In genomic region chr16:4381935-4382794, GRCh38 we compare ENCODE assay signal across 23 cellular contexts. TPM values are rescaled to one million over a fixed set of nuclear protein-coding genes. Genes with fewer than 3 reads are reported as not detected.
DNase-seq lines count a peak whose midpoint lies in the region; ATAC-seq, FAIRE-seq and TF ChIP-seq lines count a peak whose summit lies in the region.
"Had no signal": no experiment of that assay in that cellular context is flagged by ENCODE, and none has a peak within 500 bp of the region (broad histone marks: within the 10 kb centered on the region; RNA-seq: fewer than 3 reads in every experiment).

No MANE protein-coding gene starts in this region.

- H4K20me1 ChIP-seq in HepG2 (ENCODE audit: insufficient read depth, low read length), result peaks cover 32% of the 10 kb centered on the region

- H3K36me3 ChIP-seq in HepG2 (replicated peaks in 1 of 2; ENCODE audit: control insufficient read depth in 1 of 2, insufficient read depth in 2 of 2, low read length in 2 of 2) (peaks cover 4 to 16% of the 10 kb centered on the region in 2 experiments), right lobe of liver (peaks cover 0 to 26% (median 9%) of the 10 kb centered on the region in 4 donors), mesodermal cell (ENCODE audit: control insufficient read depth, insufficient read depth, low read length) (peaks cover 23% of the 10 kb centered on the region), upper lobe of left lung (peaks cover 15 to 80% (median 55%) of the 10 kb centered on the region in 4 donors), ovary (no peaks in the 10 kb centered on the region)
- H3K36me3 ChIP-seq: neural progenitor cell had no signal

- POLR2A ChIA-PET in HepG2 (lab: Yijun Ruan, JAX), result interaction anchor here (0.7 to 2.4 kb wide), 2 partner anchors 9 to 13 kb away, joined by 3 to 9 read pairs; no protein-coding TSS in a partner anchor

- DNase-seq in HepG2 (ENCODE audit: low spot score), result no peak
- no peak for DNase-seq in right lobe of liver
- no peak for DNase-seq in central memory CD8-positive, alpha-beta T cell (ENCODE audit: low spot score in 2 of 2)
- DNase-seq in upper lobe of left lung, result peak in 1 of 2 donors; percentile 81
- DNase-seq in ovary, result no peak
- DNase-seq in NCI-H524 treated with DMSO at 0.1 percent for 48 hours (lab: John Stamatoyannopoulos, UW), result no peak
- DNase-seq in hippocampal formation (lab: John Stamatoyannopoulos, UW), result no peak
- DNase-seq: activated CD4-positive, alpha-beta T cell treated with anti-CD3 and anti-CD28 coated beads, Interleukin-2, amount 10 ng/mL, durations not matched to agents 7 days and 5 days; activated naive CD8-positive, alpha-beta T cell treated with anti-CD3 and anti-CD28 coated beads for 36 hours; Calu3; left lung; NCI-H1417; NCI-H510A treated with DMSO at 0.1 percent for 48 hours; Peyer's patch; stimulated activated CD4-positive, alpha-beta T cell treated with anti-CD3 and anti-CD28 coated beads, Interleukin-4, amount 100 ng/mL, for 1 hour had no signal

- TF ChIP-seq EP300 in HepG2 (IDR thresholded peaks at IDR 0.05; ENCODE audit: low read depth in 2 of 2, low read length in 2 of 2) (no peak), HepG2 (CRISPR knock-in tag; IDR thresholded peaks at IDR 0.05; ENCODE audit: borderline replicate concordance) (no peak), upper lobe of left lung (IDR thresholded peaks at IDR 0.05) (no peak), ovary (IDR thresholded peaks at IDR 0.05) (no peak)

- no peak overlapping the region for H3K4me2 ChIP-seq in HepG2 (ENCODE audit: low read depth, low read length)
- H3K4me2 ChIP-seq: neural progenitor cell had no signal

- peaks cover 18% of the 10 kb centered on the region for H3K4me1 Mint-ChIP-seq in central memory CD8-positive, alpha-beta T cell
- H3K4me1 Mint-ChIP-seq: activated naive CD8-positive, alpha-beta T cell treated with anti-CD3 and anti-CD28 coated beads for 36 hours had no signal

- H3K4me3 Mint-ChIP-seq in central memory CD8-positive, alpha-beta T cell, result peak overlapping the region; percentile 45
- H3K4me3 Mint-ChIP-seq: activated CD4-positive, alpha-beta T cell treated with anti-CD3 and anti-CD28 coated beads, Interleukin-2, amount 10 ng/mL, durations not matched to agents 7 days and 5 days; activated naive CD8-positive, alpha-beta T cell treated with anti-CD3 and anti-CD28 coated beads for 36 hours; neural progenitor cell; stimulated activated naive CD8-positive, alpha-beta T cell treated with anti-CD3 and anti-CD28 coated beads, Interleukin-15, Interleukin-2, amounts not matched to agents 100 ng/mL and 50 ng/mL, for 24 hours; T-helper 1 cell treated with Interleukin-12 subunit alpha and Interleukin-12 subunit beta and Interleukin-4 antibody, amounts not matched to agents 30 μg/mL and 1 μg/mL, for 36 hours had no signal

- H3K4me1 ChIP-seq in HepG2 (ENCODE audit: insufficient read depth, low read length), result peaks cover 33% of the 10 kb centered on the region
- peaks cover 0 to 40% (median 6%) of the 10 kb centered on the region in 4 donors for H3K4me1 ChIP-seq in right lobe of liver
- peaks cover 49% of the 10 kb centered on the region for H3K4me1 ChIP-seq in mesodermal cell (ENCODE audit: control insufficient read depth, insufficient read depth, low read length, poor library complexity, severe bottlenecking)
- peaks cover 24 to 38% (median 32%) of the 10 kb centered on the region in 4 donors for H3K4me1 ChIP-seq in upper lobe of left lung
- H3K4me1 ChIP-seq in ovary (ENCODE audit: insufficient read depth), result peaks cover 20% of the 10 kb centered on the region

- FAIRE-seq in HepG2 (lab: Jason Lieb, UNC), result no peak
- FAIRE-seq: endometrium, GM19239 had no signal

- in situ Hi-C loops in HepG2 (cut with HindIII; ENCODE audit: extremely low pct_ligation_motif_present, low pct_unique_long_range_greater_than_20kb), result no loop called here

- no peak overlapping the region for H3K9ac ChIP-seq in HepG2 (ENCODE audit: insufficient read depth, low read depth, low read length)
- H3K9ac ChIP-seq: neural progenitor cell had no signal

- ATAC-seq in HepG2 (no peak), right lobe of liver (no peak), upper lobe of left lung (ENCODE audit: low FRiP score in 2 of 2) (no peak)
- no peak for ATAC-seq in central memory CD8-positive, alpha-beta T cell (replicated peaks; ENCODE audit: extremely low read depth, poor library complexity, severe bottlenecking)
- ATAC-seq: left lung had no signal

- TF ChIP-seq CTCF in HepG2 (CRISPR knock-in tag; IDR thresholded peaks at IDR 0.05), result no peak
- no peak for TF ChIP-seq CTCF in right lobe of liver (IDR thresholded peaks at IDR 0.05)
- TF ChIP-seq CTCF in upper lobe of left lung (IDR thresholded peaks at IDR 0.05), result no peak
- no peak for TF ChIP-seq CTCF in ovary (IDR thresholded peaks at IDR 0.05)

- H3K4me3 ChIP-seq in HepG2 (replicated peaks in 1 of 3; ENCODE audit: insufficient read depth in 1 of 3, low read depth in 2 of 3, low read length in 3 of 3) (no peak overlapping the region), right lobe of liver (no peak overlapping the region), mesodermal cell (ENCODE audit: extremely low read depth, insufficient read depth, low read length, poor library complexity, severe bottlenecking) (no peak overlapping the region), upper lobe of left lung (no peak overlapping the region), ovary (no peak overlapping the region)
- H3K4me3 ChIP-seq: left lung, neural progenitor cell, Peyer's patch, SJSA1 had no signal

- no peaks in the 10 kb centered on the region for H3K9me3 Mint-ChIP-seq in central memory CD8-positive, alpha-beta T cell
- H3K9me3 Mint-ChIP-seq: activated CD4-positive, alpha-beta T cell treated with anti-CD3 and anti-CD28 coated beads, Interleukin-2, amount 10 ng/mL, durations not matched to agents 7 days and 5 days; activated naive CD8-positive, alpha-beta T cell treated with anti-CD3 and anti-CD28 coated beads for 36 hours; activated T-helper 2 cell treated with anti-CD3 and anti-CD28 coated beads, Interferon-gamma antibody, Interleukin-2, Interleukin-4, amounts not matched to agents 10 μg/mL and 5 μg/mL and 100 μg/mL, durations not matched to agents 14 hours and 24 hours and 36 hours; neural progenitor cell; stimulated activated naive CD8-positive, alpha-beta T cell treated with anti-CD3 and anti-CD28 coated beads, Interleukin-15, Interleukin-2, amounts not matched to agents 100 ng/mL and 50 ng/mL, for 24 hours; T-helper 1 cell treated with Interleukin-12 subunit alpha and Interleukin-12 subunit beta and Interleukin-4 antibody, amounts not matched to agents 30 μg/mL and 1 μg/mL, for 36 hours had no signal

- intact Hi-C loops in HepG2 (cut with micrococcal nuclease; ENCODE audit: unreplicated experiment), result no loop called here
- intact Hi-C loops in right lobe of liver (cut with DNase I), result no loop called here
- intact Hi-C loops in ovary (cut with DNase I), result no loop called here

- no peaks in the 10 kb centered on the region for H3K27me3 Mint-ChIP-seq in central memory CD8-positive, alpha-beta T cell
- H3K27me3 Mint-ChIP-seq: activated CD4-positive, alpha-beta T cell treated with anti-CD3 and anti-CD28 coated beads, Interleukin-2, amount 10 ng/mL, durations not matched to agents 7 days and 5 days; activated naive CD8-positive, alpha-beta T cell treated with anti-CD3 and anti-CD28 coated beads for 36 hours; stimulated activated naive CD8-positive, alpha-beta T cell treated with anti-CD3 and anti-CD28 coated beads, Interleukin-15, Interleukin-2, amounts not matched to agents 100 ng/mL and 50 ng/mL, for 24 hours had no signal

- no peak overlapping the region for H2AFZ ChIP-seq in HepG2 (ENCODE audit: low read length)
- H2AFZ ChIP-seq: neural progenitor cell had no signal

- H3K27ac ChIP-seq in HepG2 (ENCODE audit: extremely low read length, insufficient read depth, low read length) (no peak overlapping the region), right lobe of liver (no peak overlapping the region), mesodermal cell (ENCODE audit: low read depth, low read length, severe bottlenecking) (peak overlapping the region; percentile 23), upper lobe of left lung (peak overlapping the region in 3 of 4 donors; percentile 3 to 57 (median 25)), ovary (no peak overlapping the region)
- H3K27ac ChIP-seq: left lung, neural progenitor cell, Peyer's patch, SJSA1 had no signal

- TF ChIP-seq POLR2A in HepG2 (IDR thresholded peaks at IDR 0.05; ENCODE audit: insufficient read depth in 1 of 2, low read depth in 2 of 2, low read length in 2 of 2), result no peak
- no peak for TF ChIP-seq POLR2A in right lobe of liver (IDR thresholded peaks at IDR 0.05)
- TF ChIP-seq POLR2A in upper lobe of left lung (IDR thresholded peaks at IDR 0.05), result no peak
- TF ChIP-seq POLR2A in ovary (IDR thresholded peaks at IDR 0.05), result no peak

- CTCF ChIA-PET in HepG2 (lab: Yijun Ruan, JAX; ENCODE audit: low intra/inter-chr PET ratio, low total read pairs), result no interaction called here

- no peaks in the 10 kb centered on the region for H3K9me3 ChIP-seq in HepG2 (ENCODE audit: low read length)
- H3K9me3 ChIP-seq in right lobe of liver, result no peaks in the 10 kb centered on the region
- no peaks in the 10 kb centered on the region for H3K9me3 ChIP-seq in mesodermal cell (ENCODE audit: control insufficient read depth, low read length)
- no peaks in the 10 kb centered on the region for H3K9me3 ChIP-seq in upper lobe of left lung
- H3K9me3 ChIP-seq in ovary, result no peaks in the 10 kb centered on the region
- H3K9me3 ChIP-seq: left lung, Peyer's patch, SJSA1 had no signal

- no peak for TF ChIP-seq RAD21 in HepG2 (CRISPR knock-in tag; IDR thresholded peaks at IDR 0.05)

- 97% methylated on average over 28 of the region's 55 CpGs for WGBS in HepG2 (ENCODE audit: low lambda C conversion rate)
- WGBS in right lobe of liver (ENCODE audit: insufficient coverage, low coverage, low lambda C conversion rate, missing lambda C conversion rate), result 98% methylated on average over 7 of the region's 55 CpGs
- 98% methylated on average over 40 to 45 of the region's 55 CpGs for WGBS in mesodermal cell (ENCODE audit: insufficient coverage in 2 of 2), 2 experiments
- WGBS in upper lobe of left lung, 2 donors, result 94 to 97% methylated on average over 9 to 44 of the region's 55 CpGs
- 87 to 90% (median 89%) methylated on average over 48 to 55 of the region's 55 CpGs for WGBS in ovary, 3 donors

- H3K36me3 Mint-ChIP-seq in central memory CD8-positive, alpha-beta T cell (ENCODE audit: insufficient read depth), result peaks cover 63% of the 10 kb centered on the region
- H3K36me3 Mint-ChIP-seq: activated naive CD8-positive, alpha-beta T cell treated with anti-CD3 and anti-CD28 coated beads for 36 hours; neural progenitor cell had no signal

- peak overlapping the region; percentile 73 for H3K27ac Mint-ChIP-seq in central memory CD8-positive, alpha-beta T cell (ENCODE audit: low read depth)
- H3K27ac Mint-ChIP-seq: activated CD4-positive, alpha-beta T cell treated with anti-CD3 and anti-CD28 coated beads, Interleukin-2, amount 10 ng/mL, durations not matched to agents 7 days and 5 days; activated naive CD8-positive, alpha-beta T cell treated with anti-CD3 and anti-CD28 coated beads for 36 hours; activated T-helper 2 cell treated with anti-CD3 and anti-CD28 coated beads, Interferon-gamma antibody, Interleukin-2, Interleukin-4, amounts not matched to agents 10 μg/mL and 5 μg/mL and 100 μg/mL, durations not matched to agents 14 hours and 24 hours and 36 hours; neural progenitor cell; stimulated activated naive CD8-positive, alpha-beta T cell treated with anti-CD3 and anti-CD28 coated beads, Interleukin-15, Interleukin-2, amounts not matched to agents 100 ng/mL and 50 ng/mL, for 24 hours; T-helper 1 cell treated with Interleukin-12 subunit alpha and Interleukin-12 subunit beta and Interleukin-4 antibody, amounts not matched to agents 30 μg/mL and 1 μg/mL, for 36 hours had no signal

- peaks cover 14% of the 10 kb centered on the region for H3K79me2 ChIP-seq in HepG2 (ENCODE audit: insufficient read depth, low read length)

- H3K27me3 ChIP-seq in HepG2 (ENCODE audit: control insufficient read depth in 1 of 2, insufficient read depth in 2 of 2, low read length in 2 of 2) (no peaks in the 10 kb centered on the region), right lobe of liver (no peaks in the 10 kb centered on the region), upper lobe of left lung (no peaks in the 10 kb centered on the region), ovary (no peaks in the 10 kb centered on the region)
- H3K27me3 ChIP-seq: left lung, neural progenitor cell, Peyer's patch, SJSA1 had no signal

- no TSS peak for BruUV-seq in HepG2 (replicated peaks; lab: Mats Ljungman, UMichigan)

RNA-seq across cellular contexts. Expression of gene VASN, which starts 10.5 kb away (rescaled TPM):
- total RNA-seq in HepG2 (2016; rRNA removed; fragmentation: Illumina TruSeq; extraction: Trizol) (6.9 and 18.2 TPM in 2 replicates), right lobe of liver (10 to 100 TPM; 13.5 to 22.9 (median 16.8) TPM), upper lobe of left lung (10 to 100 TPM; 11.4 to 40.6 (median 30.2) TPM), ovary (10 to 100 TPM; 19.8 to 49.5 (median 43.5) TPM)
- 2.8 and 3.3 TPM in 2 replicates for total RNA-seq in HepG2 (2016; cell fraction: cytosol; rRNA removed; fragmentation: Illumina TruSeq; extraction: Trizol; ENCODE audit: low read depth)
- total RNA-seq in HepG2 (2016; cell fraction: insoluble cytoplasmic fraction; rRNA removed; fragmentation: Illumina TruSeq; extraction: Trizol), result 5.9 and 17.8 TPM in 2 replicates
- total RNA-seq in HepG2 (2016; cell fraction: membrane; rRNA removed; fragmentation: Illumina TruSeq; extraction: Trizol), result 5.8 and 6.6 TPM in 2 replicates
- 22.5 and 25.6 TPM in 2 replicates for total RNA-seq in HepG2 (2016; cell fraction: nucleus; rRNA removed; fragmentation: Illumina TruSeq; extraction: Trizol)
- polyA plus RNA-seq in HepG2 (2011; rRNA removed) (8.4 and 15.5 TPM in 2 replicates), ovary (10 to 100 TPM in 1 of 2 donors, 1 to 10 TPM in 1; 2.4 to 47.6 TPM)
- polyA plus RNA-seq in HepG2 (2011; cell fraction: cytosol; rRNA removed), result 9.0 and 15.7 TPM in 2 replicates
- polyA plus RNA-seq in HepG2 (2011; cell fraction: nucleus; rRNA removed), result 47.1 and 58.1 TPM in 2 replicates
- polyA plus RNA-seq in HepG2 (2012), result 9.8 and 16.9 TPM in 2 replicates
- polyA plus RNA-seq in HepG2 (2016; cell fraction: cytosol; fragmentation: Illumina TruSeq; extraction: Trizol; ENCODE audit: low read depth), result 2.3 and 2.6 TPM in 2 replicates
- polyA plus RNA-seq in HepG2 (2016; cell fraction: insoluble cytoplasmic fraction; fragmentation: Illumina TruSeq; extraction: Trizol; ENCODE audit: low read depth), result 7.7 and 10.2 TPM in 2 replicates
- 3.1 and 4.1 TPM in 2 replicates for polyA plus RNA-seq in HepG2 (2016; cell fraction: membrane; fragmentation: Illumina TruSeq; extraction: Trizol; ENCODE audit: low read depth)
- polyA plus RNA-seq in HepG2 (2016; cell fraction: nucleus; fragmentation: Illumina TruSeq; extraction: Trizol; ENCODE audit: insufficient read depth, low read depth), result 40.8 and 43.4 TPM in 2 replicates
- polyA minus RNA-seq in HepG2 (2011; rRNA and poly(A)+ RNA removed; ENCODE audit: low replicate concordance), result 1.2 and 47.2 TPM in 2 replicates
- 18.8 and 21.5 TPM in 2 replicates for polyA minus RNA-seq in HepG2 (2011; cell fraction: cytosol; rRNA and poly(A)+ RNA removed)
- 32.1 and 35.9 TPM in 2 replicates for polyA minus RNA-seq in HepG2 (2011; cell fraction: nucleus; rRNA and poly(A)+ RNA removed)
- polyA plus RNA-seq in mesodermal cell (2013, experiment 1 of 2), result 29.4 TPM
- 26.3 TPM for polyA plus RNA-seq in mesodermal cell (2013, experiment 2 of 2)
- total RNA-seq: activated CD4-positive, alpha-beta T cell treated with anti-CD3 and anti-CD28 coated beads, Interleukin-2, amount 10 ng/mL, durations not matched to agents 7 days and 5 days; activated T-helper 2 cell treated with anti-CD3 and anti-CD28 coated beads, Interferon-gamma antibody, Interleukin-2, Interleukin-4, amounts not matched to agents 10 μg/mL and 5 μg/mL and 100 μg/mL, durations not matched to agents 14 hours and 24 hours and 36 hours had no signal

RNA-seq across cellular contexts. Expression of gene PAM16, which starts 31.0 kb away (rescaled TPM):
- 39.5 and 51.8 TPM in 2 replicates for total RNA-seq in HepG2 (2016; rRNA removed; fragmentation: Illumina TruSeq; extraction: Trizol)
- total RNA-seq in HepG2 (2016; cell fraction: cytosol; rRNA removed; fragmentation: Illumina TruSeq; extraction: Trizol; ENCODE audit: low read depth), result 62.7 and 78.9 TPM in 2 replicates
- 44.0 and 55.1 TPM in 2 replicates for total RNA-seq in HepG2 (2016; cell fraction: insoluble cytoplasmic fraction; rRNA removed; fragmentation: Illumina TruSeq; extraction: Trizol)
- 48.0 and 59.1 TPM in 2 replicates for total RNA-seq in HepG2 (2016; cell fraction: membrane; rRNA removed; fragmentation: Illumina TruSeq; extraction: Trizol)
- total RNA-seq in HepG2 (2016; cell fraction: nucleus; rRNA removed; fragmentation: Illumina TruSeq; extraction: Trizol), result 21.8 and 30.9 TPM in 2 replicates
- polyA plus RNA-seq in HepG2 (2011; rRNA removed), result 51.5 and 64.5 TPM in 2 replicates
- polyA plus RNA-seq in HepG2 (2011; cell fraction: cytosol; rRNA removed), result 79.1 and 106 TPM in 2 replicates
- 59.7 and 63.8 TPM in 2 replicates for polyA plus RNA-seq in HepG2 (2011; cell fraction: nucleus; rRNA removed)
- 28.9 and 43.2 TPM in 2 replicates for polyA plus RNA-seq in HepG2 (2012)
- 51.5 and 69.1 TPM in 2 replicates for polyA plus RNA-seq in HepG2 (2016; cell fraction: cytosol; fragmentation: Illumina TruSeq; extraction: Trizol; ENCODE audit: low read depth)
- 31.2 and 31.7 TPM in 2 replicates for polyA plus RNA-seq in HepG2 (2016; cell fraction: insoluble cytoplasmic fraction; fragmentation: Illumina TruSeq; extraction: Trizol; ENCODE audit: low read depth)
- polyA plus RNA-seq in HepG2 (2016; cell fraction: membrane; fragmentation: Illumina TruSeq; extraction: Trizol; ENCODE audit: low read depth), result 35.5 and 47.0 TPM in 2 replicates
- 70.3 and 85.7 TPM in 2 replicates for polyA plus RNA-seq in HepG2 (2016; cell fraction: nucleus; fragmentation: Illumina TruSeq; extraction: Trizol; ENCODE audit: insufficient read depth, low read depth)
- polyA minus RNA-seq in HepG2 (2011; rRNA and poly(A)+ RNA removed; ENCODE audit: low replicate concordance), result 22.9 and 24.5 TPM in 2 replicates
- 13.2 and 17.4 TPM in 2 replicates for polyA minus RNA-seq in HepG2 (2011; cell fraction: cytosol; rRNA and poly(A)+ RNA removed)
- 12.3 and 12.9 TPM in 2 replicates for polyA minus RNA-seq in HepG2 (2011; cell fraction: nucleus; rRNA and poly(A)+ RNA removed)
- total RNA-seq in right lobe of liver, result 10 to 100 TPM; 27.9 to 45.9 (median 32.8) TPM
- 60.5 TPM for polyA plus RNA-seq in mesodermal cell (2013, experiment 1 of 2)
- 42.8 TPM for polyA plus RNA-seq in mesodermal cell (2013, experiment 2 of 2)
- 10 to 100 TPM; 45.5 to 71.8 (median 62.6) TPM for total RNA-seq in upper lobe of left lung
- total RNA-seq in ovary, result 10 to 100 TPM; 24.0 to 47.2 (median 35.7) TPM
- 10 to 100 TPM; 18.5 to 42.2 TPM for polyA plus RNA-seq in ovary

RNA-seq across cellular contexts. Expression of gene CORO7, which starts 34.2 kb away (rescaled TPM):
- total RNA-seq in HepG2 (2016; rRNA removed; fragmentation: Illumina TruSeq; extraction: Trizol) (5.9 and 9.9 TPM in 2 replicates), right lobe of liver (10 to 100 TPM in 5 of 6 experiments, 1 to 10 TPM in 1; 7.8 to 22.9 (median 13.3) TPM), upper lobe of left lung (100 to 1,000 TPM in 2 of 6 donors, 10 to 100 TPM in 4; 42.9 to 235 (median 69.0) TPM), ovary (10 to 100 TPM in 6 of 7 donors, 1 to 10 TPM in 1; 7.6 to 29.5 (median 19.5) TPM)
- 5.5 and 8.0 TPM in 2 replicates for total RNA-seq in HepG2 (2016; cell fraction: cytosol; rRNA removed; fragmentation: Illumina TruSeq; extraction: Trizol; ENCODE audit: low read depth)
- total RNA-seq in HepG2 (2016; cell fraction: insoluble cytoplasmic fraction; rRNA removed; fragmentation: Illumina TruSeq; extraction: Trizol), result 4.0 and 11.9 TPM in 2 replicates
- 3.5 and 3.8 TPM in 2 replicates for total RNA-seq in HepG2 (2016; cell fraction: membrane; rRNA removed; fragmentation: Illumina TruSeq; extraction: Trizol)
- 13.2 and 15.4 TPM in 2 replicates for total RNA-seq in HepG2 (2016; cell fraction: nucleus; rRNA removed; fragmentation: Illumina TruSeq; extraction: Trizol)
- polyA plus RNA-seq in HepG2 (2011; rRNA removed) (14.3 and 17.1 TPM in 2 replicates), ovary (1 to 10 TPM; 1.3 to 9.7 TPM)
- 2.7 and 6.4 TPM in 2 replicates for polyA plus RNA-seq in HepG2 (2011; cell fraction: cytosol; rRNA removed)
- polyA plus RNA-seq in HepG2 (2011; cell fraction: nucleus; rRNA removed), result 179 and 209 TPM in 2 replicates
- 9.1 and 11.1 TPM in 2 replicates for polyA plus RNA-seq in HepG2 (2012)
- 0.66 and 0.77 TPM in 2 replicates for polyA plus RNA-seq in HepG2 (2016; cell fraction: cytosol; fragmentation: Illumina TruSeq; extraction: Trizol; ENCODE audit: low read depth)
- 4.2 and 5.3 TPM in 2 replicates for polyA plus RNA-seq in HepG2 (2016; cell fraction: insoluble cytoplasmic fraction; fragmentation: Illumina TruSeq; extraction: Trizol; ENCODE audit: low read depth)
- polyA plus RNA-seq in HepG2 (2016; cell fraction: membrane; fragmentation: Illumina TruSeq; extraction: Trizol; ENCODE audit: low read depth), result 1.1 and 2.1 TPM in 2 replicates
- 28.1 and 39.8 TPM in 2 replicates for polyA plus RNA-seq in HepG2 (2016; cell fraction: nucleus; fragmentation: Illumina TruSeq; extraction: Trizol; ENCODE audit: insufficient read depth, low read depth)
- polyA minus RNA-seq in HepG2 (2011; rRNA and poly(A)+ RNA removed; ENCODE audit: low replicate concordance), result 26.6 and 27.6 TPM in 2 replicates
- polyA minus RNA-seq in HepG2 (2011; cell fraction: cytosol; rRNA and poly(A)+ RNA removed), result 8.2 and 9.7 TPM in 2 replicates
- polyA minus RNA-seq in HepG2 (2011; cell fraction: nucleus; rRNA and poly(A)+ RNA removed), result 35.3 and 35.7 TPM in 2 replicates
- polyA plus RNA-seq in mesodermal cell (2013, experiment 1 of 2), result 25.0 TPM
- 17.7 TPM for polyA plus RNA-seq in mesodermal cell (2013, experiment 2 of 2)

RNA-seq across cellular contexts. Expression of gene DNAJA3, which starts 43.5 kb away (rescaled TPM):
- 75.3 and 77.0 TPM in 2 replicates for total RNA-seq in HepG2 (2016; rRNA removed; fragmentation: Illumina TruSeq; extraction: Trizol)
- 25.0 and 28.5 TPM in 2 replicates for total RNA-seq in HepG2 (2016; cell fraction: cytosol; rRNA removed; fragmentation: Illumina TruSeq; extraction: Trizol; ENCODE audit: low read depth)
- 71.5 and 76.4 TPM in 2 replicates for total RNA-seq in HepG2 (2016; cell fraction: insoluble cytoplasmic fraction; rRNA removed; fragmentation: Illumina TruSeq; extraction: Trizol)
- 43.5 and 45.7 TPM in 2 replicates for total RNA-seq in HepG2 (2016; cell fraction: membrane; rRNA removed; fragmentation: Illumina TruSeq; extraction: Trizol)
- 42.9 and 52.3 TPM in 2 replicates for total RNA-seq in HepG2 (2016; cell fraction: nucleus; rRNA removed; fragmentation: Illumina TruSeq; extraction: Trizol)
- 79.9 and 83.3 TPM in 2 replicates for polyA plus RNA-seq in HepG2 (2011; rRNA removed)
- polyA plus RNA-seq in HepG2 (2011; cell fraction: cytosol; rRNA removed), result 73.4 and 79.2 TPM in 2 replicates
- 121 and 132 TPM in 2 replicates for polyA plus RNA-seq in HepG2 (2011; cell fraction: nucleus; rRNA removed)
- 51.0 and 51.3 TPM in 2 replicates for polyA plus RNA-seq in HepG2 (2012)
- polyA plus RNA-seq in HepG2 (2016; cell fraction: cytosol; fragmentation: Illumina TruSeq; extraction: Trizol; ENCODE audit: low read depth), result 9.0 and 9.9 TPM in 2 replicates
- polyA plus RNA-seq in HepG2 (2016; cell fraction: insoluble cytoplasmic fraction; fragmentation: Illumina TruSeq; extraction: Trizol; ENCODE audit: low read depth), result 60.7 and 69.6 TPM in 2 replicates
- polyA plus RNA-seq in HepG2 (2016; cell fraction: membrane; fragmentation: Illumina TruSeq; extraction: Trizol; ENCODE audit: low read depth), result 16.3 and 18.8 TPM in 2 replicates
- 95.3 and 101 TPM in 2 replicates for polyA plus RNA-seq in HepG2 (2016; cell fraction: nucleus; fragmentation: Illumina TruSeq; extraction: Trizol; ENCODE audit: insufficient read depth, low read depth)
- polyA minus RNA-seq in HepG2 (2011; rRNA and poly(A)+ RNA removed; ENCODE audit: low replicate concordance), result 68.2 and 70.0 TPM in 2 replicates
- 33.7 and 41.2 TPM in 2 replicates for polyA minus RNA-seq in HepG2 (2011; cell fraction: cytosol; rRNA and poly(A)+ RNA removed)
- 60.1 and 62.8 TPM in 2 replicates for polyA minus RNA-seq in HepG2 (2011; cell fraction: nucleus; rRNA and poly(A)+ RNA removed)
- total RNA-seq in right lobe of liver, result 100 to 1,000 TPM in 2 of 6 experiments, 10 to 100 TPM in 4; 36.4 to 110 (median 49.0) TPM
- 35.8 TPM for polyA plus RNA-seq in mesodermal cell (2013, experiment 1 of 2)
- polyA plus RNA-seq in mesodermal cell (2013, experiment 2 of 2), result 34.8 TPM
- total RNA-seq in upper lobe of left lung, result 10 to 100 TPM; 31.2 to 61.8 (median 36.6) TPM
- total RNA-seq in ovary, result 10 to 100 TPM; 32.5 to 47.0 (median 39.0) TPM
- 10 to 100 TPM; 26.4 to 35.0 TPM for polyA plus RNA-seq in ovary

Comparison
In these comparisons a context has a peak if more than half of its experiments do, and no peak if none do; other contexts are left out.
1. H3K27ac ChIP-seq: peak in mesodermal cell (single experiment) and upper lobe of left lung (3 of 4); none in HepG2 (single experiment), right lobe of liver (0 of 3) and ovary (0 of 2).